ENCODE assay signal across 20 cellular contexts in the genomic region with DNA sequence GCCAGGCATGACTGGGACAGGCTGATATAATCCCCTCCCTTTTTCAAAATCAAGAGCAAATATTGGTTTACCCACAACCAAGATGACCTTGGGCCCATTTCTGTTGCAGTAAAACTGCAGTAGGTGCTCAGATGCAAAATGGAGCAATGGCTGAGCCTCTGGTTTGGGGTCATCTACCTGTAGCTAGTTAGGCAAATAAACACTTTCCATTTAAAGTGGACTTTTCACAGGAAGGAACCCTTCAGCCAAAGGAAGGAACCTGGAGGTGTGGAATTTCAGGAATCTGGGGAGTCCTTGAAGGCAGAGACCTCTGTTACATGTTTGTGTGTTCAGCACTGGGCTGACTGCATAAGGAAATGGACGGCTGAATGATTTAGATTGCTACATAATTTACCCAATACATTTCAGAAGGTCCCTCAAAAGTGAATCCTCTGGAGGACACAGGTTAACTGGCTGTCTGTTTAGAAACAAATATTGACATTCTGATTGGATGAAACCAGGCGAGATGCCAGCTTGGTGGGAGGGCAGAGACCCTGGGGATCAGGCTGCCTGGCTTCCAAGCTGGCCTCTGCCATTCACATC.
DNase-seq lines count a peak whose midpoint lies in the region; ATAC-seq and TF ChIP-seq lines count a peak whose summit lies in the region.
"Had no signal": no experiment of that assay in that cellular context is flagged by ENCODE, and none has a peak within 500 bp of the region (broad histone marks: within the 10 kb centered on the region; RNA-seq: fewer than 3 reads in every experiment).

No MANE protein-coding gene starts in this region.

- H3K27ac Mint-ChIP-seq in WTC11 (peak overlapping the region; percentile 81), nephron (peak overlapping the region in 2 of 3 experiments; percentile 32 to 39)
- H3K27ac Mint-ChIP-seq: activated B cell treated with CpG ODN at 0.5 μM for 24 hours; T-helper 1 cell treated with Interleukin-12 subunit alpha and Interleukin-12 subunit beta and Interleukin-4 antibody, amounts not matched to agents 30 μg/mL and 1 μg/mL, for 36 hours had no signal

- no peaks in the 10 kb centered on the region for H3K27me3 ChIP-seq in HUES64 (ENCODE audit: insufficient read depth, low read length)
- H3K27me3 ChIP-seq in gastroesophageal sphincter, result peaks cover 9% of the 10 kb centered on the region
- H3K27me3 ChIP-seq in A673 (replicated peaks; ENCODE audit: insufficient read depth, low read depth, low read length, poor library complexity), result no peaks in the 10 kb centered on the region

- intact Hi-C loops in A673 (cut with micrococcal nuclease; ENCODE audit: unreplicated experiment), result no loop called here

- 79% methylated on average over 2 of the region's 2 CpGs for WGBS in HUES64
- WGBS in gastroesophageal sphincter (ENCODE audit: low coverage in 1 of 2), 2 donors, result 18 to 69% methylated on average over 1 to 2 of the region's 2 CpGs

- H3K36me3 Mint-ChIP-seq in WTC11, result peaks cover 19% of the 10 kb centered on the region
- H3K36me3 Mint-ChIP-seq in nephron (ENCODE audit: low read depth), result no peaks in the 10 kb centered on the region

- TF ChIP-seq POLR2A in gastroesophageal sphincter (IDR thresholded peaks at IDR 0.05), result no peak

- H3K9ac ChIP-seq in HUES64 (ENCODE audit: low read depth, low read length), result no peak overlapping the region
- H3K9ac ChIP-seq: GM23248 had no signal

- peaks cover 18% of the 10 kb centered on the region for H3K9me3 Mint-ChIP-seq in WTC11
- peaks cover 11% of the 10 kb centered on the region for H3K9me3 Mint-ChIP-seq in nephron

- H3K27ac ChIP-seq in HUES64 (ENCODE audit: low read depth, low read length) (peak overlapping the region; percentile 62; the same call in 1 of the 2 replicates), gastroesophageal sphincter (no peak overlapping the region), A673 (ENCODE audit: low read depth, low read length, poor library complexity, severe bottlenecking) (no peak overlapping the region)
- H3K27ac ChIP-seq: GM23248, HL-60 had no signal

- H3K27me3 Mint-ChIP-seq in WTC11 (ENCODE audit: low read depth) (peaks cover 9% of the 10 kb centered on the region), nephron (ENCODE audit: low read depth) (peaks cover 16% of the 10 kb centered on the region)

- ATAC-seq in WTC11 (peak; percentile 84), gastroesophageal sphincter (no peak), GM19455 (IDR thresholded peaks at IDR 0.05; ENCODE audit: unreplicated experiment) (no peak)
- ATAC-seq: GM12878 had no signal

- H3K4me1 Mint-ChIP-seq in WTC11 (peaks cover 58% of the 10 kb centered on the region), nephron (peaks cover 3% of the 10 kb centered on the region)
- H3K4me1 Mint-ChIP-seq: activated B cell treated with CpG ODN at 0.5 μM for 24 hours had no signal

- H3K36me3 ChIP-seq in HUES64 (ENCODE audit: insufficient read depth, low read length) (no peaks in the 10 kb centered on the region), gastroesophageal sphincter (no peaks in the 10 kb centered on the region), A673 (ENCODE audit: insufficient read depth, low read length, poor library complexity, severe bottlenecking) (no peaks in the 10 kb centered on the region)

- H3K4me3 Mint-ChIP-seq in WTC11, result no peak overlapping the region
- H3K4me3 Mint-ChIP-seq in nephron, result no peak overlapping the region
- H3K4me3 Mint-ChIP-seq: activated B cell treated with CpG ODN at 0.5 μM for 24 hours; T-helper 1 cell treated with Interleukin-12 subunit alpha and Interleukin-12 subunit beta and Interleukin-4 antibody, amounts not matched to agents 30 μg/mL and 1 μg/mL, for 36 hours had no signal

- TF ChIP-seq CTCF in WTC11 (IDR thresholded peaks at IDR 0.05) (no peak), nephron (IDR thresholded peaks at IDR 0.05; ENCODE audit: unreplicated experiment in 3 of 3) (no peak), gastroesophageal sphincter (IDR thresholded peaks at IDR 0.05) (no peak), A673 (conservative IDR thresholded peaks at IDR 0.05; ENCODE audit: low read depth, low read length) (no peak)

- H3K4me1 ChIP-seq in HUES64 (ENCODE audit: insufficient read depth, low read length) (peaks cover 30% of the 10 kb centered on the region), gastroesophageal sphincter (no peaks in the 10 kb centered on the region), A673 (ENCODE audit: insufficient read depth, low read length, poor library complexity, severe bottlenecking) (no peaks in the 10 kb centered on the region)

- BruUV-seq in A673 (replicated peaks; lab: Mats Ljungman, UMichigan), result no TSS peak

- DNase-seq in WTC11 (ENCODE audit: low spot score) (no peak), iPS-NIHi11 (ENCODE audit: low spot score) (peak; percentile 52), A673 (ENCODE audit: low spot score) (no peak)
- DNase-seq in activated CD8-positive, alpha-beta memory T cell treated with anti-CD3 and anti-CD28 coated beads, Interleukin-2, amount 50 U/mL, for 48 hours, result no peak
- DNase-seq: activated B cell treated with CpG ODN at 0.5 μM for 24 hours; activated naive CD4-positive, alpha-beta T cell; COR-L47; GM23248; hypothalamus; mammary epithelial cell; NCI-H1436; NCI-H446; SHP77 treated with DMSO at 0.1 percent for 48 hours had no signal

- CTCF ChIA-PET in WTC11 (lab: Charles Lee), result interaction anchor here (1.0 to 2.1 kb wide), 4 partner anchors 16 to 48 kb away, joined by 3 to 7 read pairs (median 4); no protein-coding TSS in a partner anchor
- CTCF ChIA-PET in A673 (lab: Charles Lee), result no interaction called here

- H3K4me3 ChIP-seq in HUES64 (ENCODE audit: low read length) (no peak overlapping the region), gastroesophageal sphincter (no peak overlapping the region), A673 (ENCODE audit: low read depth, low read length, poor library complexity, severe bottlenecking) (no peak overlapping the region)
- H3K4me3 ChIP-seq: GM12878, GM23248 had no signal

- H3K9me3 ChIP-seq in HUES64 (ENCODE audit: insufficient read depth, low read depth, low read length) (peaks cover 3% of the 10 kb centered on the region; the same call in 1 of the 2 replicates), gastroesophageal sphincter (peaks cover 0 to 12% (median 0%) of the 10 kb centered on the region in 3 donors), A673 (ENCODE audit: low read depth, low read length, poor library complexity, severe bottlenecking) (no peaks in the 10 kb centered on the region)

- TF ChIP-seq EP300 in gastroesophageal sphincter (IDR thresholded peaks at IDR 0.05), result no peak

- POLR2A ChIA-PET in WTC11 (lab: Charles Lee), result interaction anchor here (0.8 kb wide), 1 partner anchor 110 kb away, joined by 3 read pairs; no protein-coding TSS in a partner anchor
- POLR2A ChIA-PET in A673 (lab: Charles Lee; ENCODE audit: low non-redundant PET), result no interaction called here

TF ChIP-seq in WTC11, 78 proteins besides CTCF, POLR2A, EP300 and RAD21 (continues in another document):
- TF ChIP-seq, protein P1, sequence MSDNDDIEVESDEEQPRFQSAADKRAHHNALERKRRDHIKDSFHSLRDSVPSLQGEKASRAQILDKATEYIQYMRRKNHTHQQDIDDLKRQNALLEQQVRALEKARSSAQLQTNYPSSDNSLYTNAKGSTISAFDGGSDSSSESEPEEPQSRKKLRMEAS (CRISPR knock-in tag; IDR thresholded peaks at IDR 0.05), result no peak
- TF ChIP-seq, protein P2, sequence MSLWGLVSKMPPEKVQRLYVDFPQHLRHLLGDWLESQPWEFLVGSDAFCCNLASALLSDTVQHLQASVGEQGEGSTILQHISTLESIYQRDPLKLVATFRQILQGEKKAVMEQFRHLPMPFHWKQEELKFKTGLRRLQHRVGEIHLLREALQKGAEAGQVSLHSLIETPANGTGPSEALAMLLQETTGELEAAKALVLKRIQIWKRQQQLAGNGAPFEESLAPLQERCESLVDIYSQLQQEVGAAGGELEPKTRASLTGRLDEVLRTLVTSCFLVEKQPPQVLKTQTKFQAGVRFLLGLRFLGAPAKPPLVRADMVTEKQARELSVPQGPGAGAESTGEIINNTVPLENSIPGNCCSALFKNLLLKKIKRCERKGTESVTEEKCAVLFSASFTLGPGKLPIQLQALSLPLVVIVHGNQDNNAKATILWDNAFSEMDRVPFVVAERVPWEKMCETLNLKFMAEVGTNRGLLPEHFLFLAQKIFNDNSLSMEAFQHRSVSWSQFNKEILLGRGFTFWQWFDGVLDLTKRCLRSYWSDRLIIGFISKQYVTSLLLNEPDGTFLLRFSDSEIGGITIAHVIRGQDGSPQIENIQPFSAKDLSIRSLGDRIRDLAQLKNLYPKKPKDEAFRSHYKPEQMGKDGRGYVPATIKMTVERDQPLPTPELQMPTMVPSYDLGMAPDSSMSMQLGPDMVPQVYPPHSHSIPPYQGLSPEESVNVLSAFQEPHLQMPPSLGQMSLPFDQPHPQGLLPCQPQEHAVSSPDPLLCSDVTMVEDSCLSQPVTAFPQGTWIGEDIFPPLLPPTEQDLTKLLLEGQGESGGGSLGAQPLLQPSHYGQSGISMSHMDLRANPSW (CRISPR knock-in tag; conservative IDR thresholded peaks at IDR 0.05; ENCODE audit: low read depth), result no peak
- TF ChIP-seq OVOL2 (CRISPR knock-in tag; IDR thresholded peaks at IDR 0.05; ENCODE audit: borderline replicate concordance) (no peak), RORB (CRISPR knock-in tag; IDR thresholded peaks at IDR 0.05) (no peak)
- TF ChIP-seq, protein P3, sequence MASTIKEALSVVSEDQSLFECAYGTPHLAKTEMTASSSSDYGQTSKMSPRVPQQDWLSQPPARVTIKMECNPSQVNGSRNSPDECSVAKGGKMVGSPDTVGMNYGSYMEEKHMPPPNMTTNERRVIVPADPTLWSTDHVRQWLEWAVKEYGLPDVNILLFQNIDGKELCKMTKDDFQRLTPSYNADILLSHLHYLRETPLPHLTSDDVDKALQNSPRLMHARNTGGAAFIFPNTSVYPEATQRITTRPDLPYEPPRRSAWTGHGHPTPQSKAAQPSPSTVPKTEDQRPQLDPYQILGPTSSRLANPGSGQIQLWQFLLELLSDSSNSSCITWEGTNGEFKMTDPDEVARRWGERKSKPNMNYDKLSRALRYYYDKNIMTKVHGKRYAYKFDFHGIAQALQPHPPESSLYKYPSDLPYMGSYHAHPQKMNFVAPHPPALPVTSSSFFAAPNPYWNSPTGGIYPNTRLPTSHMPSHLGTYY (CRISPR knock-in tag; IDR thresholded peaks at IDR 0.05), result no peak
